13 cellular contexts compared by ENCODE assay signal in the genomic region with DNA sequence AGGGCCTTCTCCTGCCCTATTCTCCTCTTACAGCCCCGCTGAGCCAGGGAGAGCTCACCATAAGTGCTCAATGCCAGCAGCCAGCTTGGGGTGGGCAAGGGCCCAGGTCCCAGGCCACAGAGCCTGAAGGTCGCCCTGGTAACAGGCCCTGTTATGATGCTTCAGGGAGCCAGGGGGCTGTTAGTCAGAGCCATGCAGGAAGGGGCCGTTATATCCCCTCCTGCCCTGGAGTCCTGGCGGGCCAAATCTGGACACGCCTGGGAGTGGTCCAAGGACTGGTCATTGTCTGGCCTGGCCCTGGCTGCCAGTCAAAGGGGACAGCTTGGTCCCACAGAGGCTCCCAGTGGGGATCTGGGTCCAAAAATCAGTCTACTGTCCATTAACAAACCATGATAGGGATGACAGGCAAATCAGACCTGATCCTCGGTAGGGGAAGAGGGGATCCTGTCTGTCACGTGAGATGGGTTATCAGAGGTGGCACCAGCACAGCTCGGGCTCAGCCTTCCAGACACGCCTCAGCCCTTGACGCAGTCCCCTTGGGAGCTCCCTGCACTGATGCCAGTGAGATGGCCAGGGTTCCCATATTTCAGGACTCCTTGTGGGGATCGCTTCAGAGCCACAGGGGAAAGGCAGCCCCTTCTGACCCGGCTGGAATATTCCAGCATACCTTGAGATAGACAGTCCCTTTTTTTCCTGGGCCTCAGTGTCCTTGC. TPM values are rescaled to one million over a fixed set of nuclear protein-coding genes. Genes with fewer than 3 reads are reported as not detected.
DNase-seq lines count a peak whose midpoint lies in the region; ATAC-seq and TF ChIP-seq lines count a peak whose summit lies in the region.
"Had no signal": no experiment of that assay in that cellular context is flagged by ENCODE, and none has a peak within 500 bp of the region (broad histone marks: within the 10 kb centered on the region; RNA-seq: fewer than 3 reads in every experiment).

No MANE protein-coding gene starts in this region.

- H3K9me3 ChIP-seq in body of pancreas, result no peaks in the 10 kb centered on the region
- H3K9me3 ChIP-seq in heart right ventricle, result peaks cover 0 to 8% (median 0%) of the 10 kb centered on the region in 11 donors
- H3K9me3 ChIP-seq: right lobe of liver had no signal

- DNase-seq in Daoy (ENCODE audit: low read depth), result peak; percentile 37
- DNase-seq in body of pancreas, result no peak
- DNase-seq in heart right ventricle, result peak; percentile 71 to 74
- peak; percentile 53 for DNase-seq in pulmonary artery endothelial cell (ENCODE audit: low read depth, low spot score)
- no peak for DNase-seq in activated T-cell treated with anti-CD3 and anti-CD28 coated beads for 4 hours
- DNase-seq in HPDE6-E6E7 (ENCODE audit: extremely low spot score), result no peak
- DNase-seq: activated CD4-positive, alpha-beta memory T cell treated with anti-CD3 and anti-CD28 coated beads for 36 hours; activated naive CD4-positive, alpha-beta T cell treated with anti-CD3 and anti-CD28 coated beads, Interleukin-2, amount 10 ng/mL, durations not matched to agents 7 days and 5 days; NCI-H226; PC-9 had no signal

- no peak overlapping the region for H3K4me3 ChIP-seq in body of pancreas
- H3K4me3 ChIP-seq in heart right ventricle, result no peak overlapping the region
- H3K4me3 ChIP-seq: PC-9, right lobe of liver had no signal

- H3K27ac ChIP-seq in body of pancreas, result peak overlapping the region in 1 of 4 donors; percentile 33
- H3K27ac ChIP-seq in heart right ventricle, result peak overlapping the region in 9 of 10 donors; percentile 52 to 90 (median 75)
- H3K27ac ChIP-seq: PC-9 had no signal

- ATAC-seq in body of pancreas, result peak; percentile 50
- peak; percentile 39 to 81 (median 70) for ATAC-seq in heart right ventricle
- no peak for ATAC-seq in HG02763 (IDR thresholded peaks at IDR 0.05; ENCODE audit: unreplicated experiment)
- no peak for ATAC-seq in HG03457 (IDR thresholded peaks at IDR 0.05; ENCODE audit: unreplicated experiment)

- intact Hi-C loops in body of pancreas (cut with DNase I), result no loop called here
- intact Hi-C loops in heart right ventricle (cut with DNase I), result loop anchor here in 4 of 10 donors (5.0 kb wide), 2 partner anchors 53 to 58 kb away; a partner anchor contains a TSS

- H3K4me1 ChIP-seq in body of pancreas (peaks cover 3% of the 10 kb centered on the region), heart right ventricle (peaks cover 32 to 68% (median 55%) of the 10 kb centered on the region in 9 donors)
- H3K4me1 ChIP-seq: right lobe of liver had no signal

- TF ChIP-seq POLR2A in body of pancreas (IDR thresholded peaks at IDR 0.05), result no peak

- TF ChIP-seq CTCF in body of pancreas (IDR thresholded peaks at IDR 0.05), result no peak
- TF ChIP-seq CTCF in heart right ventricle (IDR thresholded peaks at IDR 0.05), result peak in 1 of 9 donors; percentile 15

- WGBS in body of pancreas, 2 donors, result 85 to 93% methylated on average over 6 to 12 of the region's 12 CpGs
- 39 to 52% methylated on average over 12 of the region's 12 CpGs for WGBS in heart right ventricle, 2 donors

- H3K27me3 ChIP-seq in body of pancreas (no peaks in the 10 kb centered on the region), heart right ventricle (no peaks in the 10 kb centered on the region)
- H3K27me3 ChIP-seq: right lobe of liver had no signal

- H3K36me3 ChIP-seq in body of pancreas (replicated peaks in 1 of 2; ENCODE audit: insufficient read depth in 1 of 2, low read depth in 2 of 2) (no peaks in the 10 kb centered on the region), heart right ventricle (no peaks in the 10 kb centered on the region)
- H3K36me3 ChIP-seq: right lobe of liver had no signal

RNA-seq across cellular contexts. Expression of a gene that starts 55.9 kb away (rescaled TPM):
- 0.18 and 0.29 TPM in 2 replicates for total RNA-seq in Daoy (2014; rRNA removed; shearing (Covaris generic))
- 10 to 100 TPM in 1 of 2 donors, 1 to 10 TPM in 1; 9.1 to 17.8 TPM for total RNA-seq in body of pancreas
- total RNA-seq in heart right ventricle, result 10 to 100 TPM; 16.7 to 61.3 (median 31.5) TPM
- 100 to 1,000 TPM in 1 of 2 donors, 10 to 100 TPM in 1; 62.4 to 215 TPM for polyA plus RNA-seq in heart right ventricle
- 16.1 and 24.7 TPM in 2 replicates for total RNA-seq in pulmonary artery endothelial cell
- total RNA-seq: PC-9 had no signal

Comparison
In these comparisons a context has a peak if more than half of its experiments do, and no peak if none do; other contexts are left out.
1. DNase-seq: peak in Daoy (single experiment), heart right ventricle (2 of 2) and pulmonary artery endothelial cell (single experiment); none in body of pancreas (0 of 4), activated T-cell treated with anti-CD3 and anti-CD28 coated beads for 4 hours (single experiment) and HPDE6-E6E7 (single experiment).
2. ATAC-seq: peak in body of pancreas (single experiment) and heart right ventricle (8 of 8); none in HG02763 (single experiment) and HG03457 (single experiment).